1 cellular context compared by ENCODE assay signal in genomic region chr15:44811347-44811746, GRCh38.
A peak's percentile ranks its signal among the peaks of the same experiment; 100 is the strongest.
TF ChIP-seq lines count a peak whose summit lies in the region.

No MANE protein-coding gene starts in this region.

TF ChIP-seq in K562, 482 proteins besides CTCF, POLR2A, EP300 and RAD21 (continued from another document and continues in another):
- TF ChIP-seq, protein P1, sequence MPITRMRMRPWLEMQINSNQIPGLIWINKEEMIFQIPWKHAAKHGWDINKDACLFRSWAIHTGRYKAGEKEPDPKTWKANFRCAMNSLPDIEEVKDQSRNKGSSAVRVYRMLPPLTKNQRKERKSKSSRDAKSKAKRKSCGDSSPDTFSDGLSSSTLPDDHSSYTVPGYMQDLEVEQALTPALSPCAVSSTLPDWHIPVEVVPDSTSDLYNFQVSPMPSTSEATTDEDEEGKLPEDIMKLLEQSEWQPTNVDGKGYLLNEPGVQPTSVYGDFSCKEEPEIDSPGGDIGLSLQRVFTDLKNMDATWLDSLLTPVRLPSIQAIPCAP (CRISPR knock-in tag; IDR thresholded peaks at IDR 0.05; ENCODE audit: borderline replicate concordance) = no peak
- TF ChIP-seq L3MBTL2 (IDR thresholded peaks at IDR 0.05) = peak; percentile 47; the same call in 1 of the 2 replicates
- TF ChIP-seq, protein P2, sequence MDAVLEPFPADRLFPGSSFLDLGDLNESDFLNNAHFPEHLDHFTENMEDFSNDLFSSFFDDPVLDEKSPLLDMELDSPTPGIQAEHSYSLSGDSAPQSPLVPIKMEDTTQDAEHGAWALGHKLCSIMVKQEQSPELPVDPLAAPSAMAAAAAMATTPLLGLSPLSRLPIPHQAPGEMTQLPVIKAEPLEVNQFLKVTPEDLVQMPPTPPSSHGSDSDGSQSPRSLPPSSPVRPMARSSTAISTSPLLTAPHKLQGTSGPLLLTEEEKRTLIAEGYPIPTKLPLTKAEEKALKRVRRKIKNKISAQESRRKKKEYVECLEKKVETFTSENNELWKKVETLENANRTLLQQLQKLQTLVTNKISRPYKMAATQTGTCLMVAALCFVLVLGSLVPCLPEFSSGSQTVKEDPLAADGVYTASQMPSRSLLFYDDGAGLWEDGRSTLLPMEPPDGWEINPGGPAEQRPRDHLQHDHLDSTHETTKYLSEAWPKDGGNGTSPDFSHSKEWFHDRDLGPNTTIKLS (IDR thresholded peaks at IDR 0.05; ENCODE audit: borderline replicate concordance, low read depth) = peak; percentile 42; the same call in 1 of the 2 replicates
- TF ChIP-seq, protein P3, sequence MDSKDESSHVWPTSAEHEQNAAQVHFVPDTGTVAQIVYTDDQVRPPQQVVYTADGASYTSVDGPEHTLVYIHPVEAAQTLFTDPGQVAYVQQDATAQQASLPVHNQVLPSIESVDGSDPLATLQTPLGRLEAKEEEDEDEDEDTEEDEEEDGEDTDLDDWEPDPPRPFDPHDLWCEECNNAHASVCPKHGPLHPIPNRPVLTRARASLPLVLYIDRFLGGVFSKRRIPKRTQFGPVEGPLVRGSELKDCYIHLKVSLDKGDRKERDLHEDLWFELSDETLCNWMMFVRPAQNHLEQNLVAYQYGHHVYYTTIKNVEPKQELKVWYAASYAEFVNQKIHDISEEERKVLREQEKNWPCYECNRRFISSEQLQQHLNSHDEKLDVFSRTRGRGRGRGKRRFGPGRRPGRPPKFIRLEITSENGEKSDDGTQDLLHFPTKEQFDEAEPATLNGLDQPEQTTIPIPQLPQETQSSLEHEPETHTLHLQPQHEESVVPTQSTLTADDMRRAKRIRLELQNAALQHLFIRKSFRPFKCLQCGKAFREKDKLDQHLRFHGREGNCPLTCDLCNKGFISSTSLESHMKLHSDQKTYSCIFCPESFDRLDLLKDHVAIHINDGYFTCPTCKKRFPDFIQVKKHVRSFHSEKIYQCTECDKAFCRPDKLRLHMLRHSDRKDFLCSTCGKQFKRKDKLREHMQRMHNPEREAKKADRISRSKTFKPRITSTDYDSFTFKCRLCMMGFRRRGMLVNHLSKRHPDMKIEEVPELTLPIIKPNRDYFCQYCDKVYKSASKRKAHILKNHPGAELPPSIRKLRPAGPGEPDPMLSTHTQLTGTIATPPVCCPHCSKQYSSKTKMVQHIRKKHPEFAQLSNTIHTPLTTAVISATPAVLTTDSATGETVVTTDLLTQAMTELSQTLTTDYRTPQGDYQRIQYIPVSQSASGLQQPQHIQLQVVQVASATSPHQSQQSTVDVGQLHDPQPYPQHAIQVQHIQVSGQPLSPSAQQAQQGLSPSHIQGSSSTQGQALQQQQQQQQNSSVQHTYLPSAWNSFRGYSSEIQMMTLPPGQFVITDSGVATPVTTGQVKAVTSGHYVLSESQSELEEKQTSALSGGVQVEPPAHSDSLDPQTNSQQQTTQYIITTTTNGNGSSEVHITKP (IDR thresholded peaks at IDR 0.05; ENCODE audit: partially characterized antibody) = peak; percentile 39
- TF ChIP-seq MTA3 (IDR thresholded peaks at IDR 0.05; ENCODE audit: borderline replicate concordance) = no peak
- TF ChIP-seq DIDO1 (tag; IDR thresholded peaks at IDR 0.05; ENCODE audit: low read depth) = no peak
- TF ChIP-seq, protein P4, sequence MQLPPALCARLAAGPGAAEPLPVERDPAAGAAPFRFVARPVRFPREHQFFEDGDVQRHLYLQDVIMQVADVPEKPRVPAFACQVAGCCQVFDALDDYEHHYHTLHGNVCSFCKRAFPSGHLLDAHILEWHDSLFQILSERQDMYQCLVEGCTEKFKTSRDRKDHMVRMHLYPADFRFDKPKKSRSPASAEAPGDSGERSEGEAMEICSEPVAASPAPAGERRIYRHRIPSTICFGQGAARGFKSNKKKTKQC (CRISPR knock-in tag; IDR thresholded peaks at IDR 0.05) = no peak
- no peak for TF ChIP-seq ZC3H4 (CRISPR knock-in tag; IDR thresholded peaks at IDR 0.05; ENCODE audit: borderline replicate concordance)
- TF ChIP-seq TAF15 (IDR thresholded peaks at IDR 0.05; ENCODE audit: low read depth, low read length) = no peak
- TF ChIP-seq TOE1 (IDR thresholded peaks at IDR 0.05; ENCODE audit: borderline replicate concordance) = no peak
- no peak for TF ChIP-seq TOE1 (CRISPR knock-in tag; IDR thresholded peaks at IDR 0.05; ENCODE audit: borderline replicate concordance, low read depth)
- no peak for TF ChIP-seq ZNF436 (CRISPR knock-in tag; IDR thresholded peaks at IDR 0.05)
- TF ChIP-seq ZBTB2 (IDR thresholded peaks at IDR 0.05) = no peak
- TF ChIP-seq, protein P5, sequence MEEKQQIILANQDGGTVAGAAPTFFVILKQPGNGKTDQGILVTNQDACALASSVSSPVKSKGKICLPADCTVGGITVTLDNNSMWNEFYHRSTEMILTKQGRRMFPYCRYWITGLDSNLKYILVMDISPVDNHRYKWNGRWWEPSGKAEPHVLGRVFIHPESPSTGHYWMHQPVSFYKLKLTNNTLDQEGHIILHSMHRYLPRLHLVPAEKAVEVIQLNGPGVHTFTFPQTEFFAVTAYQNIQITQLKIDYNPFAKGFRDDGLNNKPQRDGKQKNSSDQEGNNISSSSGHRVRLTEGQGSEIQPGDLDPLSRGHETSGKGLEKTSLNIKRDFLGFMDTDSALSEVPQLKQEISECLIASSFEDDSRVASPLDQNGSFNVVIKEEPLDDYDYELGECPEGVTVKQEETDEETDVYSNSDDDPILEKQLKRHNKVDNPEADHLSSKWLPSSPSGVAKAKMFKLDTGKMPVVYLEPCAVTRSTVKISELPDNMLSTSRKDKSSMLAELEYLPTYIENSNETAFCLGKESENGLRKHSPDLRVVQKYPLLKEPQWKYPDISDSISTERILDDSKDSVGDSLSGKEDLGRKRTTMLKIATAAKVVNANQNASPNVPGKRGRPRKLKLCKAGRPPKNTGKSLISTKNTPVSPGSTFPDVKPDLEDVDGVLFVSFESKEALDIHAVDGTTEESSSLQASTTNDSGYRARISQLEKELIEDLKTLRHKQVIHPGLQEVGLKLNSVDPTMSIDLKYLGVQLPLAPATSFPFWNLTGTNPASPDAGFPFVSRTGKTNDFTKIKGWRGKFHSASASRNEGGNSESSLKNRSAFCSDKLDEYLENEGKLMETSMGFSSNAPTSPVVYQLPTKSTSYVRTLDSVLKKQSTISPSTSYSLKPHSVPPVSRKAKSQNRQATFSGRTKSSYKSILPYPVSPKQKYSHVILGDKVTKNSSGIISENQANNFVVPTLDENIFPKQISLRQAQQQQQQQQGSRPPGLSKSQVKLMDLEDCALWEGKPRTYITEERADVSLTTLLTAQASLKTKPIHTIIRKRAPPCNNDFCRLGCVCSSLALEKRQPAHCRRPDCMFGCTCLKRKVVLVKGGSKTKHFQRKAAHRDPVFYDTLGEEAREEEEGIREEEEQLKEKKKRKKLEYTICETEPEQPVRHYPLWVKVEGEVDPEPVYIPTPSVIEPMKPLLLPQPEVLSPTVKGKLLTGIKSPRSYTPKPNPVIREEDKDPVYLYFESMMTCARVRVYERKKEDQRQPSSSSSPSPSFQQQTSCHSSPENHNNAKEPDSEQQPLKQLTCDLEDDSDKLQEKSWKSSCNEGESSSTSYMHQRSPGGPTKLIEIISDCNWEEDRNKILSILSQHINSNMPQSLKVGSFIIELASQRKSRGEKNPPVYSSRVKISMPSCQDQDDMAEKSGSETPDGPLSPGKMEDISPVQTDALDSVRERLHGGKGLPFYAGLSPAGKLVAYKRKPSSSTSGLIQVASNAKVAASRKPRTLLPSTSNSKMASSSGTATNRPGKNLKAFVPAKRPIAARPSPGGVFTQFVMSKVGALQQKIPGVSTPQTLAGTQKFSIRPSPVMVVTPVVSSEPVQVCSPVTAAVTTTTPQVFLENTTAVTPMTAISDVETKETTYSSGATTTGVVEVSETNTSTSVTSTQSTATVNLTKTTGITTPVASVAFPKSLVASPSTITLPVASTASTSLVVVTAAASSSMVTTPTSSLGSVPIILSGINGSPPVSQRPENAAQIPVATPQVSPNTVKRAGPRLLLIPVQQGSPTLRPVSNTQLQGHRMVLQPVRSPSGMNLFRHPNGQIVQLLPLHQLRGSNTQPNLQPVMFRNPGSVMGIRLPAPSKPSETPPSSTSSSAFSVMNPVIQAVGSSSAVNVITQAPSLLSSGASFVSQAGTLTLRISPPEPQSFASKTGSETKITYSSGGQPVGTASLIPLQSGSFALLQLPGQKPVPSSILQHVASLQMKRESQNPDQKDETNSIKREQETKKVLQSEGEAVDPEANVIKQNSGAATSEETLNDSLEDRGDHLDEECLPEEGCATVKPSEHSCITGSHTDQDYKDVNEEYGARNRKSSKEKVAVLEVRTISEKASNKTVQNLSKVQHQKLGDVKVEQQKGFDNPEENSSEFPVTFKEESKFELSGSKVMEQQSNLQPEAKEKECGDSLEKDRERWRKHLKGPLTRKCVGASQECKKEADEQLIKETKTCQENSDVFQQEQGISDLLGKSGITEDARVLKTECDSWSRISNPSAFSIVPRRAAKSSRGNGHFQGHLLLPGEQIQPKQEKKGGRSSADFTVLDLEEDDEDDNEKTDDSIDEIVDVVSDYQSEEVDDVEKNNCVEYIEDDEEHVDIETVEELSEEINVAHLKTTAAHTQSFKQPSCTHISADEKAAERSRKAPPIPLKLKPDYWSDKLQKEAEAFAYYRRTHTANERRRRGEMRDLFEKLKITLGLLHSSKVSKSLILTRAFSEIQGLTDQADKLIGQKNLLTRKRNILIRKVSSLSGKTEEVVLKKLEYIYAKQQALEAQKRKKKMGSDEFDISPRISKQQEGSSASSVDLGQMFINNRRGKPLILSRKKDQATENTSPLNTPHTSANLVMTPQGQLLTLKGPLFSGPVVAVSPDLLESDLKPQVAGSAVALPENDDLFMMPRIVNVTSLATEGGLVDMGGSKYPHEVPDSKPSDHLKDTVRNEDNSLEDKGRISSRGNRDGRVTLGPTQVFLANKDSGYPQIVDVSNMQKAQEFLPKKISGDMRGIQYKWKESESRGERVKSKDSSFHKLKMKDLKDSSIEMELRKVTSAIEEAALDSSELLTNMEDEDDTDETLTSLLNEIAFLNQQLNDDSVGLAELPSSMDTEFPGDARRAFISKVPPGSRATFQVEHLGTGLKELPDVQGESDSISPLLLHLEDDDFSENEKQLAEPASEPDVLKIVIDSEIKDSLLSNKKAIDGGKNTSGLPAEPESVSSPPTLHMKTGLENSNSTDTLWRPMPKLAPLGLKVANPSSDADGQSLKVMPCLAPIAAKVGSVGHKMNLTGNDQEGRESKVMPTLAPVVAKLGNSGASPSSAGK (IDR thresholded peaks at IDR 0.05) = peak; percentile 23; the same call in 1 of the 2 replicates
- no peak for TF ChIP-seq ZNF778 (CRISPR knock-in tag; IDR thresholded peaks at IDR 0.05)
- TF ChIP-seq ZC3H11A (IDR thresholded peaks at IDR 0.05; ENCODE audit: low read depth, low read length) = no peak
- TF ChIP-seq DMBX1 (CRISPR knock-in tag; IDR thresholded peaks at IDR 0.05; ENCODE audit: borderline replicate concordance) = no peak
- 0 out of 2 replicates have a peak, but pooled peaks have one; percentile 38 for TF ChIP-seq SP1 (CRISPR knock-in tag; IDR thresholded peaks at IDR 0.05)
- TF ChIP-seq ZNF140 (CRISPR knock-in tag; IDR thresholded peaks at IDR 0.05) = no peak
- TF ChIP-seq NFXL1 (CRISPR knock-in tag; IDR thresholded peaks at IDR 0.05) = no peak
- TF ChIP-seq NRF1 (conservative IDR thresholded peaks at IDR 0.05 in 1 of 2, IDR thresholded peaks at IDR 0.05 in 1 of 2) = no peak
- peak; percentile 93 for TF ChIP-seq CHD2 (IDR thresholded peaks at IDR 0.05; ENCODE audit: low read depth, low read length)
- no peak for TF ChIP-seq TFAM (CRISPR knock-in tag; conservative IDR thresholded peaks at IDR 0.05)
- TF ChIP-seq MTF1 (CRISPR knock-in tag; IDR thresholded peaks at IDR 0.05; ENCODE audit: borderline replicate concordance) = no peak
